ENCODE assay signal across 2 cellular contexts in genomic region chr19:7028790-7029189, GRCh38. TPM values are rescaled to one million over a fixed set of nuclear protein-coding genes. Genes with fewer than 3 reads are reported as not detected.
"Had no signal": no experiment of that assay in that cellular context is flagged by ENCODE, and none has a peak within 500 bp of the region (broad histone marks: within the 10 kb centered on the region; RNA-seq: fewer than 3 reads in every experiment).

No MANE protein-coding gene starts in this region.

RNA-seq across cellular contexts. Expression of gene MBD3L5, which starts 1.6 kb away (rescaled TPM):
- total RNA-seq: G401, GM12878 had no signal

RNA-seq across cellular contexts. Expression of gene MBD3L2B, which starts 7.6 kb away (rescaled TPM):
- total RNA-seq: G401, GM12878 had no signal

RNA-seq across cellular contexts. Expression of gene MBD3L4, which starts 11.2 kb away (rescaled TPM):
- total RNA-seq: G401, GM12878 had no signal

RNA-seq across cellular contexts. Expression of gene MBD3L2, which starts 20.3 kb away (rescaled TPM):
- total RNA-seq: GM12878 had no signal

RNA-seq across cellular contexts. Expression of gene MBD3L3, which starts 29.7 kb away (rescaled TPM):
- total RNA-seq: GM12878 had no signal
